In the genomic region with DNA sequence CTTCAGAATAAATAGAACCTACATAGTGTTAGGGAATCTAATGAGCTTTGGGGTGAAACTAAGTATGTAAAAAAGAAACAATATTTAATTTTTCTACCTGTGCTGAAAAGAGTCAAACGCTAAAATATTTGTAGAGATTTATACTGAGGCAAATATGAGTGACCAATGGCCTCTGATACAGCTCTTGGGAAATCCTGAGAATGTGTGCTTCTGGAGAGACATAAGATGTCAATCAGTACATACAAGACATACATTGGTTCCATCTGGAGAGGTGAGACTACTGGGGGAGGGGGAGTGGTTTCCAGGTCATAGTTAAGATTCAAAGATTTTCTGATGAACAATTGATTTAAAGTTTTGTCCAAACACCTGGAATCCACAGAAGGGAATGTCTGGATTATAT, we compare ENCODE assay signal across 9 cellular contexts. TPM values are rescaled to one million over a fixed set of nuclear protein-coding genes. Genes with fewer than 3 reads are reported as not detected.
DNase-seq lines count a peak whose midpoint lies in the region; ATAC-seq, FAIRE-seq and TF ChIP-seq lines count a peak whose summit lies in the region.
"Had no signal": no experiment of that assay in that cellular context is flagged by ENCODE, and none has a peak within 500 bp of the region (broad histone marks: within the 10 kb centered on the region; RNA-seq: fewer than 3 reads in every experiment).

No MANE protein-coding gene starts in this region.

- H3K27ac Mint-ChIP-seq in CD8-positive, alpha-beta memory T cell = peak overlapping the region in 5 of 8 donors; percentile 1 to 90 (median 13)
- H3K27ac Mint-ChIP-seq in endodermal cell = no peak overlapping the region

- WGBS in endodermal cell (ENCODE audit: insufficient coverage in 1 of 2, insufficient read length in 1 of 2), 2 experiments = 45 to 67% methylated on average over 1 of the region's 1 CpG
- 54 to 60% (median 56%) methylated on average over 1 of the region's 1 CpG for WGBS in adrenal gland, 4 donors

- no peak for FAIRE-seq in frontal cortex (lab: Jason Lieb, UNC)

- H3K9me3 Mint-ChIP-seq in CD8-positive, alpha-beta memory T cell = no peaks in the 10 kb centered on the region
- H3K9me3 Mint-ChIP-seq in endodermal cell = peaks cover 1% of the 10 kb centered on the region

- no peak for ATAC-seq in HG03432 (IDR thresholded peaks at IDR 0.05; ENCODE audit: unreplicated experiment)
- ATAC-seq in HG02970 (IDR thresholded peaks at IDR 0.05; ENCODE audit: low FRiP score, unreplicated experiment) = no peak

- H3K36me3 ChIP-seq in CD8-positive, alpha-beta memory T cell (ENCODE audit: insufficient read depth, low read length) = no peaks in the 10 kb centered on the region
- peaks cover 23% of the 10 kb centered on the region for H3K36me3 ChIP-seq in endodermal cell (ENCODE audit: control insufficient read depth, insufficient read depth, low read length)
- no peaks in the 10 kb centered on the region for H3K36me3 ChIP-seq in neutrophil
- no peaks in the 10 kb centered on the region for H3K36me3 ChIP-seq in adrenal gland (replicated peaks in 1 of 2)

- H3K9me3 ChIP-seq in CD8-positive, alpha-beta memory T cell (ENCODE audit: low read length) = no peaks in the 10 kb centered on the region
- H3K9me3 ChIP-seq in endodermal cell (ENCODE audit: control insufficient read depth, low read length) (no peaks in the 10 kb centered on the region), neutrophil (no peaks in the 10 kb centered on the region), adrenal gland (replicated peaks in 1 of 3) (no peaks in the 10 kb centered on the region)

- H3K4me3 Mint-ChIP-seq in CD8-positive, alpha-beta memory T cell = peak overlapping the region; percentile 87 to 97 (median 89)
- H3K4me3 Mint-ChIP-seq in endodermal cell = peak overlapping the region; percentile 81

- H3K27me3 ChIP-seq in CD8-positive, alpha-beta memory T cell (ENCODE audit: insufficient read depth, low read length, poor library complexity, severe bottlenecking) = peaks cover 4% of the 10 kb centered on the region
- peaks cover 19% of the 10 kb centered on the region for H3K27me3 ChIP-seq in endodermal cell (ENCODE audit: control insufficient read depth, insufficient read depth, low read length, poor library complexity, severe bottlenecking)
- no peaks in the 10 kb centered on the region for H3K27me3 ChIP-seq in neutrophil
- no peaks in the 10 kb centered on the region for H3K27me3 ChIP-seq in adrenal gland

- TF ChIP-seq CTCF in endodermal cell (conservative IDR thresholded peaks at IDR 0.05) = no peak
- TF ChIP-seq CTCF in neutrophil (IDR thresholded peaks at IDR 0.05) = no peak
- TF ChIP-seq CTCF in adrenal gland (IDR thresholded peaks at IDR 0.05) = no peak

- H3K4me1 ChIP-seq in CD8-positive, alpha-beta memory T cell (ENCODE audit: insufficient read depth, low read length) = peaks cover 4% of the 10 kb centered on the region
- H3K4me1 ChIP-seq in endodermal cell (ENCODE audit: control insufficient read depth, insufficient read depth, low read length) (peaks cover 7% of the 10 kb centered on the region), neutrophil (ENCODE audit: control insufficient read depth in 1 of 2, insufficient read depth in 1 of 2, low read depth in 1 of 2, low read length in 1 of 2) (peaks cover 52 to 70% of the 10 kb centered on the region in 2 experiments), adrenal gland (replicated peaks in 1 of 2) (peaks cover 0 to 16% of the 10 kb centered on the region in 2 donors)

- peaks cover 0 to 2% (median 0%) of the 10 kb centered on the region in 3 donors for H3K36me3 Mint-ChIP-seq in CD8-positive, alpha-beta memory T cell
- H3K36me3 Mint-ChIP-seq in endodermal cell (ENCODE audit: low read depth) = peaks cover 9% of the 10 kb centered on the region

- H3K4me1 Mint-ChIP-seq in CD8-positive, alpha-beta memory T cell = peaks cover 8 to 19% (median 12%) of the 10 kb centered on the region in 3 donors
- peaks cover 21% of the 10 kb centered on the region for H3K4me1 Mint-ChIP-seq in endodermal cell

- intact Hi-C loops in adrenal gland (cut with DNase I) = no loop called here

- no peak for DNase-seq in CD8-positive, alpha-beta memory T cell
- DNase-seq in NCI-H82 (lab: John Stamatoyannopoulos, UW) (peak; percentile 42), endodermal cell (no peak), frontal cortex (ENCODE audit: low spot score in 2 of 2) (no peak), adrenal gland (no peak)
- DNase-seq: NCI-H1436 had no signal

- peak overlapping the region; percentile 67 for H3K4me3 ChIP-seq in CD8-positive, alpha-beta memory T cell (ENCODE audit: low read length)
- H3K4me3 ChIP-seq in endodermal cell (ENCODE audit: low read length) (peak overlapping the region; percentile 93), neutrophil (ENCODE audit: low read depth in 1 of 2, low read length in 1 of 2) (peak overlapping the region; percentile 75 to 88), adrenal gland (peak overlapping the region in 1 of 4 donors; percentile 56)

- H3K27me3 Mint-ChIP-seq in CD8-positive, alpha-beta memory T cell = peaks cover under 1 to 6% of the 10 kb centered on the region in 2 donors
- H3K27me3 Mint-ChIP-seq in endodermal cell (ENCODE audit: insufficient read depth) = peaks cover 41% of the 10 kb centered on the region

- H3K27ac ChIP-seq in CD8-positive, alpha-beta memory T cell (ENCODE audit: low read depth, low read length) = no peak overlapping the region
- no peak overlapping the region for H3K27ac ChIP-seq in endodermal cell (ENCODE audit: low read depth, low read length)
- no peak overlapping the region for H3K27ac ChIP-seq in neutrophil
- no peak overlapping the region for H3K27ac ChIP-seq in adrenal gland

- CTCF ChIA-PET in CD8-positive, alpha-beta memory T cell (lab: Charles Lee) = interaction anchor here (0.9 to 4.8 kb wide), 9 partner anchors 9 to 57 kb away, joined by 3 to 32 read pairs (median 5); no protein-coding TSS in a partner anchor

- POLR2A ChIA-PET in CD8-positive, alpha-beta memory T cell (lab: Charles Lee) = interaction anchor here (0.6 kb wide), 1 partner anchor 50 kb away, joined by 4 read pairs; no protein-coding TSS in a partner anchor

- peak overlapping the region; percentile 59 for H3K9ac ChIP-seq in endodermal cell (ENCODE audit: extremely low read depth, low read length, poor library complexity, severe bottlenecking)

- TF ChIP-seq POLR2A in adrenal gland (IDR thresholded peaks at IDR 0.05) = no peak

RNA-seq across cellular contexts. Expression of a gene that starts 1.0 kb away (rescaled TPM):
- 1 to 10 TPM; 6.1 to 6.5 TPM for total RNA-seq in CD8-positive, alpha-beta memory T cell
- 2.7 TPM for polyA plus RNA-seq in CD8-positive, alpha-beta memory T cell
- total RNA-seq in endodermal cell (10 to 100 TPM; 39.8 to 61.8 TPM), frontal cortex (33.4 TPM), adrenal gland (10 to 100 TPM in 1 of 8 donors, 1 to 10 TPM in 6, under 1 TPM in 1; 0.48 to 17.2 (median 5.9) TPM)
- 43.0 TPM for polyA plus RNA-seq in endodermal cell (2013, experiment 1 of 2)
- polyA plus RNA-seq in endodermal cell (2013, experiment 2 of 2) = 38.4 TPM
- 1 to 10 TPM; 3.6 to 6.8 (median 4.0) TPM for polyA plus RNA-seq in adrenal gland

RNA-seq across cellular contexts. Expression of a gene that starts 39.3 kb away (rescaled TPM):
- total RNA-seq in CD8-positive, alpha-beta memory T cell = not detected
- polyA plus RNA-seq in CD8-positive, alpha-beta memory T cell = not detected
- not detected for total RNA-seq in endodermal cell
- polyA plus RNA-seq in endodermal cell (2013, experiment 1 of 2) = not detected
- not detected for polyA plus RNA-seq in endodermal cell (2013, experiment 2 of 2)
- not detected for total RNA-seq in frontal cortex
- total RNA-seq in adrenal gland = not detected
- polyA plus RNA-seq in adrenal gland = not detected
